11 cellular contexts compared by ENCODE assay signal in the genomic region with DNA sequence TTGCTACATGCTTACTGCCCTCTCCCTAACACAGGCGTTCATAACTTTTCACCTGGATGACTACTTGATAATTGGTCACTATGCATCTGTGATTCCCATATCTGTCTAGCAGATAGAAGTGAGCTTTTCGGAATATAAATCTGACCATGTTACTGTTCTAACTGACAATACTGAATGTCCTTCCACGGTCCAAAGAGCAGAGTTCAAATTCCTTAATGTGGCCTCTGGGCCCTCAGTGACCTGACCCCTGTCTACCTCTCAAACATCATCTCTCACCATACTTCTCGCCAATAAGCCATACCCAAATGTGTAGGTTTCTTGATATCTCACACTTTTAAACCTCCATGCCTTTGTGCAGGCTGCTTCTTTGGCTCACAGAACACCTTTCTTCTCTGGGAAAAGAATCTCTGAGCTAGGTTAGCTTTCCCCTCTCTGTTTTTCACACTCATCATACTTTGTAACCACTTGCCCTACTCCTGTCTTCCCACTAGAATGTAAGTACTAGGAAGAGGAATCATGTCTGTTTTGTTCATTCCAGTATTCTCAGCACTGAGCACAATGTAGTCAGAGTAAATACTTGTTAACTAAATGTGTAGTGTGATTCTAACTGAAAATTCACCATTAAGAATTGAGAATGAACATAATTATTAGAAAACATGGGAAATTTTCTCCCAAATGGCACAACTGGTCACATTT. TPM values are rescaled to one million over a fixed set of nuclear protein-coding genes. Genes with fewer than 3 reads are reported as not detected.
A peak's percentile ranks its signal among the peaks of the same experiment; 100 is the strongest.
DNase-seq lines count a peak whose midpoint lies in the region; ATAC-seq, FAIRE-seq and TF ChIP-seq lines count a peak whose summit lies in the region.
"Had no signal": no experiment of that assay in that cellular context is flagged by ENCODE, and none has a peak within 500 bp of the region (broad histone marks: within the 10 kb centered on the region; RNA-seq: fewer than 3 reads in every experiment).

No MANE protein-coding gene starts in this region.

- peak overlapping the region; percentile 92 for H3K27ac ChIP-seq in SJSA1
- no peak overlapping the region for H3K27ac ChIP-seq in effector memory CD4-positive, alpha-beta T cell (ENCODE audit: insufficient read depth, low read length, poor library complexity, severe bottlenecking)
- H3K27ac ChIP-seq in A673 (ENCODE audit: low read depth, low read length, poor library complexity, severe bottlenecking): no peak overlapping the region

- no TSS peak for BruUV-seq in A673 (replicated peaks; lab: Mats Ljungman, UMichigan)

- H3K4me1 ChIP-seq in SJSA1 (replicated peaks): peaks cover 54% of the 10 kb centered on the region
- H3K4me1 ChIP-seq in effector memory CD4-positive, alpha-beta T cell (ENCODE audit: control insufficient read depth, insufficient read depth, low read length, poor library complexity, severe bottlenecking): no peaks in the 10 kb centered on the region
- H3K4me1 ChIP-seq in A673 (ENCODE audit: insufficient read depth, low read length, poor library complexity, severe bottlenecking): peaks cover 22% of the 10 kb centered on the region

- H3K4me1 Mint-ChIP-seq in natural killer cell treated with Interleukin-12 subunit alpha and Interleukin-12 subunit beta and Interleukin-15 and Interleukin-18, amount 100 ng/mL, for 72 hours (ENCODE audit: low read depth in 2 of 2): peaks cover 14 to 16% of the 10 kb centered on the region in 2 donors
- no peaks in the 10 kb centered on the region for H3K4me1 Mint-ChIP-seq in natural killer cell
- H3K4me1 Mint-ChIP-seq: B cell had no signal

- no peaks in the 10 kb centered on the region for H3K27me3 ChIP-seq in SJSA1 (replicated peaks)
- no peaks in the 10 kb centered on the region for H3K27me3 ChIP-seq in effector memory CD4-positive, alpha-beta T cell (replicated peaks; ENCODE audit: control insufficient read depth, insufficient read depth, low read length, poor library complexity, severe bottlenecking)
- H3K27me3 ChIP-seq in A673 (replicated peaks; ENCODE audit: insufficient read depth, low read depth, low read length, poor library complexity): peaks cover 56% of the 10 kb centered on the region
- H3K27me3 ChIP-seq: left lung had no signal

- peaks cover 2 to 7% of the 10 kb centered on the region in 2 donors for H3K27me3 Mint-ChIP-seq in natural killer cell treated with Interleukin-12 subunit alpha and Interleukin-12 subunit beta and Interleukin-15 and Interleukin-18, amount 100 ng/mL, for 72 hours
- H3K27me3 Mint-ChIP-seq in natural killer cell (ENCODE audit: low read depth in 2 of 2): no peaks in the 10 kb centered on the region
- H3K27me3 Mint-ChIP-seq: B cell had no signal

- DNase-seq in natural killer cell treated with Interleukin-12 subunit alpha and Interleukin-12 subunit beta and Interleukin-15 and Interleukin-18, amount 100 ng/mL, for 72 hours (ENCODE audit: low spot score): no peak
- DNase-seq in natural killer cell (no peak), SJSA1 (ENCODE audit: low read depth in 1 of 2, low spot score in 2 of 2) (no peak), urothelium cell line (ENCODE audit: low spot score) (no peak), A673 (ENCODE audit: low spot score) (no peak), NCI-H82 treated with DMSO at 0.1 percent for 48 hours (lab: John Stamatoyannopoulos, UW; ENCODE audit: unreplicated experiment) (no peak)
- DNase-seq in effector memory CD4-positive, alpha-beta T cell: no peak
- DNase-seq: left lung had no signal

- no peak for TF ChIP-seq CTCF in natural killer cell (IDR thresholded peaks at IDR 0.05)
- no peak for TF ChIP-seq CTCF in A673 (conservative IDR thresholded peaks at IDR 0.05; ENCODE audit: low read depth, low read length)

- no peaks in the 10 kb centered on the region for H3K9me3 Mint-ChIP-seq in natural killer cell treated with Interleukin-12 subunit alpha and Interleukin-12 subunit beta and Interleukin-15 and Interleukin-18, amount 100 ng/mL, for 72 hours
- no peaks in the 10 kb centered on the region for H3K9me3 Mint-ChIP-seq in natural killer cell

- CTCF ChIA-PET in A673 (lab: Charles Lee): no interaction called here

- H3K36me3 Mint-ChIP-seq in natural killer cell treated with Interleukin-12 subunit alpha and Interleukin-12 subunit beta and Interleukin-15 and Interleukin-18, amount 100 ng/mL, for 72 hours: no peaks in the 10 kb centered on the region
- no peaks in the 10 kb centered on the region for H3K36me3 Mint-ChIP-seq in natural killer cell

- peak; percentile 81 for FAIRE-seq in urothelium cell line (lab: Jason Lieb, UNC)
- FAIRE-seq: endometrium had no signal

- peak overlapping the region; percentile 4 for H3K4me3 Mint-ChIP-seq in natural killer cell treated with Interleukin-12 subunit alpha and Interleukin-12 subunit beta and Interleukin-15 and Interleukin-18, amount 100 ng/mL, for 72 hours
- H3K4me3 Mint-ChIP-seq in natural killer cell: no peak overlapping the region
- H3K4me3 Mint-ChIP-seq: B cell had no signal

- POLR2A ChIA-PET in A673 (lab: Charles Lee; ENCODE audit: low non-redundant PET): no interaction called here

- H3K4me3 ChIP-seq in SJSA1 (no peak overlapping the region), A673 (ENCODE audit: low read depth, low read length, poor library complexity, severe bottlenecking) (no peak overlapping the region)
- no peak overlapping the region for H3K4me3 ChIP-seq in effector memory CD4-positive, alpha-beta T cell (ENCODE audit: insufficient read depth, low read depth, low read length, poor library complexity, severe bottlenecking)
- H3K4me3 ChIP-seq: left lung had no signal

- ATAC-seq in natural killer cell treated with Interleukin-12 subunit alpha and Interleukin-12 subunit beta and Interleukin-15 and Interleukin-18, amount 100 ng/mL, for 72 hours: no peak
- ATAC-seq in natural killer cell (no peak), HG02938 (IDR thresholded peaks at IDR 0.05; ENCODE audit: unreplicated experiment) (peak; percentile 30)

- H3K9me3 ChIP-seq in SJSA1 (replicated peaks) (no peaks in the 10 kb centered on the region), A673 (ENCODE audit: low read depth, low read length, poor library complexity, severe bottlenecking) (no peaks in the 10 kb centered on the region)
- no peaks in the 10 kb centered on the region for H3K9me3 ChIP-seq in effector memory CD4-positive, alpha-beta T cell (ENCODE audit: control insufficient read depth, low read length)
- H3K9me3 ChIP-seq: left lung had no signal

- intact Hi-C loops in natural killer cell (cut with micrococcal nuclease) (no loop called here), A673 (cut with micrococcal nuclease; ENCODE audit: unreplicated experiment) (loop anchor here (5.0 kb wide), 2 partner anchors 36 to 39 kb away; partner anchors contain the start of gene LRRC17)

- H3K27ac Mint-ChIP-seq in natural killer cell treated with Interleukin-12 subunit alpha and Interleukin-12 subunit beta and Interleukin-15 and Interleukin-18, amount 100 ng/mL, for 72 hours: peak overlapping the region; percentile 1 to 9
- H3K27ac Mint-ChIP-seq in natural killer cell: no peak overlapping the region
- H3K27ac Mint-ChIP-seq: B cell had no signal

- H3K36me3 ChIP-seq in SJSA1 (no peaks in the 10 kb centered on the region), A673 (ENCODE audit: insufficient read depth, low read length, poor library complexity, severe bottlenecking) (no peaks in the 10 kb centered on the region)
- no peaks in the 10 kb centered on the region for H3K36me3 ChIP-seq in effector memory CD4-positive, alpha-beta T cell (ENCODE audit: control insufficient read depth, insufficient read depth, low read length)
- H3K36me3 ChIP-seq: left lung had no signal

RNA-seq across cellular contexts. Expression of gene LRRC17, which starts 39.2 kb away (rescaled TPM):
- total RNA-seq in natural killer cell treated with Interleukin-12 subunit alpha and Interleukin-12 subunit beta and Interleukin-15 and Interleukin-18, amount 100 ng/mL, for 72 hours: under 1 TPM; 0.14 to 0.81 TPM
- total RNA-seq in natural killer cell (under 1 TPM in 1 of 3 donors, not detected in 2; 0.63 TPM), A673 (2021) (9.2 and 10.0 TPM in 2 replicates)
- 8.3 and 10.9 TPM in 2 replicates for total RNA-seq in SJSA1 (2014; rRNA removed; shearing (Covaris generic))

Comparison
In these comparisons a context has a peak if more than half of its experiments do, and no peak if none do; other contexts are left out.
1. H3K27ac Mint-ChIP-seq: peak in natural killer cell treated with Interleukin-12 subunit alpha and Interleukin-12 subunit beta and Interleukin-15 and Interleukin-18, amount 100 ng/mL, for 72 hours (2 of 2); none in natural killer cell (0 of 2).